In the genomic region with DNA sequence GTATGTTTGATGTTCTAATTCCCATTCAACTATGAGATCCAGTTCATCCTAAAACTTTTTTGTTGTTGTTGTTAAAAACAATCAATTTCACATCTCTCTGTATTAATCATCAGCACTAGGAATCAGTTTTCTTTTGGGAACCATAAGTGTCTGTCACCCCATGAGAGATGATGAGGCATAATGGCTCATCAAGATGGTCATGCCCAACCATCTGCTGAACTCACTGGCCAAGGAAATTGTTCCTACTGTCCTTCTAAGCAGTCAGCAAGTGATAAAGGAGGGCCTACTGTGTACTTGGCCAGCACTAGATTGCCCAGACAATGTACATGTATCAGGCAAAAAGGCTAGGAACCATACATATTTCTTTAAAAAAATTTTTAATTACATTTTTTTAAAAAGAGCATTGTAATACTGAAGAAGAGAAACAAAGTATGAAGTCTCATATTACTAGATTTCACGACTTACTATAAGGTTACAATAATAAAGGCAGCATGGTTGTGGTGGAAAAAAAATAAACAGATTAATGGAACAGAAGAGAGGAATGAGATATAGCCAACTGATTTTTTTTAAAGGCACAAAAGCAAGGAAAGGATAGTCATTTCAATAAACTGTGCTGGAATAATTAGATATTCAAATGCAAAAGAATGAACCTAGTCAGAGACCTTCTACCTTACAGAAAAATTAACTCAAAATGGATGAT, we compare ENCODE assay signal across 17 cellular contexts.
"Had no signal": no experiment of that assay in that cellular context is flagged by ENCODE, and none has a peak within 500 bp of the region (broad histone marks: within the 10 kb centered on the region; RNA-seq: fewer than 3 reads in every experiment).

No MANE protein-coding gene starts in this region.

- H3K27me3 Mint-ChIP-seq: activated naive CD8-positive, alpha-beta T cell treated with anti-CD3 and anti-CD28 coated beads, Interleukin-2, amount 50 U/mL, for 24 hours had no signal

- H3K36me3 Mint-ChIP-seq: T-cell had no signal

- ATAC-seq: activated naive CD8-positive, alpha-beta T cell treated with anti-CD3 and anti-CD28 coated beads, Interleukin-2, amount 50 U/mL, for 24 hours; heart right ventricle; left ventricle myocardium superior; psoas muscle; T-cell had no signal

- FAIRE-seq: frontal cortex, keratinocyte had no signal

- H3K27me3 ChIP-seq: heart right ventricle, uterus had no signal

- DNase-seq: activated CD4-positive, alpha-beta T cell treated with anti-CD3 and anti-CD28 coated beads for 4 hours; activated naive CD4-positive, alpha-beta T cell treated with Interleukin-2 at 50 U/mL for 16 hours; activated naive CD8-positive, alpha-beta T cell treated with anti-CD3 and anti-CD28 coated beads, Interleukin-2, amount 50 U/mL, for 24 hours; central memory CD4-positive, alpha-beta T cell; endodermal cell; heart right ventricle; left ventricle myocardium superior; mesendoderm; psoas muscle; stimulated activated CD4-positive, alpha-beta T cell treated with anti-CD3 and anti-CD28 coated beads, Interleukin-4, amount 100 ng/mL, for 24 hours; T-cell; uterus had no signal

- H3K4me1 ChIP-seq: heart right ventricle, psoas muscle, uterus had no signal

- H3K4me3 Mint-ChIP-seq: activated naive CD8-positive, alpha-beta T cell treated with anti-CD3 and anti-CD28 coated beads, Interleukin-2, amount 50 U/mL, for 24 hours; endodermal cell; nephron; stimulated activated naive CD8-positive, alpha-beta T cell treated with anti-CD3 and anti-CD28 coated beads, Interleukin-15, Interleukin-2, amounts not matched to agents 100 ng/mL and 50 ng/mL, for 24 hours; T-cell had no signal

- H3K36me3 ChIP-seq: heart right ventricle, thoracic aorta, uterus had no signal

- H3K4me3 ChIP-seq: heart right ventricle, psoas muscle, thoracic aorta, uterus had no signal

- H3K27ac Mint-ChIP-seq: activated naive CD8-positive, alpha-beta T cell treated with anti-CD3 and anti-CD28 coated beads, Interleukin-2, amount 50 U/mL, for 24 hours; endodermal cell; nephron; stimulated activated naive CD8-positive, alpha-beta T cell treated with anti-CD3 and anti-CD28 coated beads, Interleukin-15, Interleukin-2, amounts not matched to agents 100 ng/mL and 50 ng/mL, for 24 hours; T-cell had no signal

- H3K4me1 Mint-ChIP-seq: activated naive CD8-positive, alpha-beta T cell treated with anti-CD3 and anti-CD28 coated beads, Interleukin-2, amount 50 U/mL, for 24 hours; nephron; T-cell had no signal

- H3K27ac ChIP-seq: heart right ventricle, psoas muscle, thoracic aorta, uterus had no signal
